In the genomic region with DNA sequence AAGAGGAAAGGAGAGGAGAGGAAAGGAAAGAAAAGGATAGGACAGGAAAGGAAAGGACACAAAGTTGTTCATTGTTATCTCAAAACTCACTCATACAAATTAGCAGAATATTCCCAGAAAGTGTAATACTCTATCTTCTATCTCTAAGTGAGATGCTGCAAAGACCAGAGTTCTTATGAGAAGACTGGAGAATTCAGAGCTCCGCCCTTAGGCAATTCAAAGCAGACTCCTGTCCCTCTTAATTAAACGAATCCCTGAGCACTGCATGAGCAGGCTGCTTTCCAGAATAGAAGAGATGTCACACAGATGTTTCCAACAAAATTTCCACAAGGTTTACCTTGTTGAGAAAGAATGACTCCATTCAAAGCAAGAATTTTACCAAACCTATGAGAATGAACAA, we compare ENCODE assay signal across 37 cellular contexts.
"Had no signal": no experiment of that assay in that cellular context is flagged by ENCODE, and none has a peak within 500 bp of the region (broad histone marks: within the 10 kb centered on the region; RNA-seq: fewer than 3 reads in every experiment).

No MANE protein-coding gene starts in this region.

- H3K27ac Mint-ChIP-seq: activated B cell treated with CpG ODN at 0.5 μM for 24 hours; activated CD4-positive, alpha-beta memory T cell treated with anti-CD3 and anti-CD28 coated beads for 36 hours; activated CD4-positive, alpha-beta T cell treated with anti-CD3 and anti-CD28 coated beads, Interleukin-2, amount 10 ng/mL, durations not matched to agents 24 days and 14 days; activated CD8-positive, alpha-beta memory T cell treated with anti-CD3 and anti-CD28 coated beads, Interleukin-2, amount 10 ng/mL, durations not matched to agents 7 days and 5 days; activated CD8-positive, alpha-beta T cell treated with anti-CD3 and anti-CD28 coated beads for 36 hours; activated naive CD4-positive, alpha-beta T cell treated with anti-CD3 and anti-CD28 coated beads, Interleukin-2, amount 10 ng/mL, durations not matched to agents 7 days and 5 days; activated naive CD4-positive, alpha-beta T cell treated with anti-CD3 and anti-CD28 coated beads, Interleukin-2, amount 50 U/mL, for 24 hours; activated naive CD8-positive, alpha-beta T cell; activated naive CD8-positive, alpha-beta T cell treated with anti-CD3 and anti-CD28 coated beads, Interleukin-2, amount 10 ng/mL, durations not matched to agents 7 days and 5 days; activated naive CD8-positive, alpha-beta T cell treated with anti-CD3 and anti-CD28 coated beads, Interleukin-2, amount 50 U/mL, for 24 hours; activated T-cell treated with anti-CD3 and anti-CD28 coated beads, Interleukin-2, amount 50 U/mL, for 24 hours; activated T-helper 2 cell treated with anti-CD3 and anti-CD28 coated beads, Interferon-gamma antibody, Interleukin-2, Interleukin-4, amounts not matched to agents 10 μg/mL and 5 μg/mL and 100 μg/mL, durations not matched to agents 14 hours and 24 hours and 36 hours; brain; T-helper 1 cell treated with Interleukin-12 subunit alpha and Interleukin-12 subunit beta and Interleukin-4 antibody, amounts not matched to agents 30 μg/mL and 1 μg/mL, for 36 hours; T-helper 2 cell treated with Interferon-gamma antibody and Interleukin-4, amounts not matched to agents 5 μg/mL and 100 μg/mL, for 36 hours had no signal

- H3K9me3 Mint-ChIP-seq: activated B cell treated with CpG ODN at 0.5 μM for 24 hours; activated naive CD4-positive, alpha-beta T cell treated with anti-CD3 and anti-CD28 coated beads, Interleukin-2, amount 50 U/mL, for 24 hours; brain; T-helper 1 cell treated with Interleukin-12 subunit alpha and Interleukin-12 subunit beta and Interleukin-4 antibody, amounts not matched to agents 30 μg/mL and 1 μg/mL, for 36 hours had no signal

- ATAC-seq: activated CD8-positive, alpha-beta memory T cell treated with anti-CD3 and anti-CD28 coated beads, Interleukin-2, amount 10 ng/mL, durations not matched to agents 7 days and 5 days; activated CD8-positive, alpha-beta T cell treated with anti-CD3 and anti-CD28 coated beads for 36 hours; activated naive CD8-positive, alpha-beta T cell treated with anti-CD3 and anti-CD28 coated beads, Interleukin-2, amount 50 U/mL, for 24 hours had no signal

- H3K27me3 ChIP-seq: ascending aorta, cardiac muscle cell had no signal

- H3K4me1 ChIP-seq: ascending aorta had no signal

- H3K27ac ChIP-seq: ascending aorta, cardiac muscle cell, VCaP had no signal

- H3K4me3 Mint-ChIP-seq: activated B cell treated with CpG ODN at 0.5 μM for 24 hours; activated CD4-positive, alpha-beta memory T cell treated with anti-CD3 and anti-CD28 coated beads for 36 hours; activated CD4-positive, alpha-beta T cell treated with anti-CD3 and anti-CD28 coated beads, Interleukin-2, amount 10 ng/mL, durations not matched to agents 24 days and 14 days; activated CD8-positive, alpha-beta memory T cell treated with anti-CD3 and anti-CD28 coated beads, Interleukin-2, amount 10 ng/mL, durations not matched to agents 7 days and 5 days; activated CD8-positive, alpha-beta T cell treated with anti-CD3 and anti-CD28 coated beads for 36 hours; activated naive CD4-positive, alpha-beta T cell treated with anti-CD3 and anti-CD28 coated beads, Interleukin-2, amount 10 ng/mL, durations not matched to agents 7 days and 5 days; activated naive CD4-positive, alpha-beta T cell treated with anti-CD3 and anti-CD28 coated beads, Interleukin-2, amount 50 U/mL, for 24 hours; activated naive CD8-positive, alpha-beta T cell; activated naive CD8-positive, alpha-beta T cell treated with anti-CD3 and anti-CD28 coated beads, Interleukin-2, amount 10 ng/mL, durations not matched to agents 7 days and 5 days; activated naive CD8-positive, alpha-beta T cell treated with anti-CD3 and anti-CD28 coated beads, Interleukin-2, amount 50 U/mL, for 24 hours; activated T-cell treated with anti-CD3 and anti-CD28 coated beads, Interleukin-2, amount 50 U/mL, for 24 hours; brain; central memory CD8-positive, alpha-beta T cell; T-helper 1 cell treated with Interleukin-12 subunit alpha and Interleukin-12 subunit beta and Interleukin-4 antibody, amounts not matched to agents 30 μg/mL and 1 μg/mL, for 36 hours; T-helper 2 cell treated with Interferon-gamma antibody and Interleukin-4, amounts not matched to agents 5 μg/mL and 100 μg/mL, for 36 hours had no signal

- H3K4me3 ChIP-seq: ascending aorta, cardiac muscle cell had no signal

- H3K9me3 ChIP-seq: ascending aorta had no signal

- FAIRE-seq: bronchial epithelial cell, TTC549 had no signal

- H3K4me1 Mint-ChIP-seq: activated B cell treated with CpG ODN at 0.5 μM for 24 hours; activated CD4-positive, alpha-beta T cell treated with anti-CD3 and anti-CD28 coated beads, Interleukin-2, amount 10 ng/mL, durations not matched to agents 24 days and 14 days; activated CD8-positive, alpha-beta memory T cell treated with anti-CD3 and anti-CD28 coated beads, Interleukin-2, amount 10 ng/mL, durations not matched to agents 7 days and 5 days; activated naive CD4-positive, alpha-beta T cell treated with anti-CD3 and anti-CD28 coated beads, Interleukin-2, amount 10 ng/mL, durations not matched to agents 7 days and 5 days; activated naive CD4-positive, alpha-beta T cell treated with anti-CD3 and anti-CD28 coated beads, Interleukin-2, amount 50 U/mL, for 24 hours; activated naive CD8-positive, alpha-beta T cell treated with anti-CD3 and anti-CD28 coated beads, Interleukin-2, amount 10 ng/mL, durations not matched to agents 7 days and 5 days; activated naive CD8-positive, alpha-beta T cell treated with anti-CD3 and anti-CD28 coated beads, Interleukin-2, amount 50 U/mL, for 24 hours; central memory CD8-positive, alpha-beta T cell had no signal

- H3K27me3 Mint-ChIP-seq: activated B cell treated with CpG ODN at 0.5 μM for 24 hours; activated CD4-positive, alpha-beta memory T cell treated with anti-CD3 and anti-CD28 coated beads for 36 hours; activated CD4-positive, alpha-beta T cell treated with anti-CD3 and anti-CD28 coated beads, Interleukin-2, amount 10 ng/mL, durations not matched to agents 24 days and 14 days; activated CD8-positive, alpha-beta memory T cell treated with anti-CD3 and anti-CD28 coated beads, Interleukin-2, amount 10 ng/mL, durations not matched to agents 7 days and 5 days; activated CD8-positive, alpha-beta T cell treated with anti-CD3 and anti-CD28 coated beads for 36 hours; activated naive CD4-positive, alpha-beta T cell treated with anti-CD3 and anti-CD28 coated beads, Interleukin-2, amount 10 ng/mL, durations not matched to agents 7 days and 5 days; activated naive CD4-positive, alpha-beta T cell treated with anti-CD3 and anti-CD28 coated beads, Interleukin-2, amount 50 U/mL, for 24 hours; activated naive CD8-positive, alpha-beta T cell; activated naive CD8-positive, alpha-beta T cell treated with anti-CD3 and anti-CD28 coated beads, Interleukin-2, amount 10 ng/mL, durations not matched to agents 7 days and 5 days; activated naive CD8-positive, alpha-beta T cell treated with anti-CD3 and anti-CD28 coated beads, Interleukin-2, amount 50 U/mL, for 24 hours; activated T-cell treated with anti-CD3 and anti-CD28 coated beads, Interleukin-2, amount 50 U/mL, for 24 hours; brain; central memory CD8-positive, alpha-beta T cell had no signal

- H3K36me3 Mint-ChIP-seq: activated CD4-positive, alpha-beta memory T cell treated with anti-CD3 and anti-CD28 coated beads for 36 hours; activated CD8-positive, alpha-beta memory T cell treated with anti-CD3 and anti-CD28 coated beads, Interleukin-2, amount 10 ng/mL, durations not matched to agents 7 days and 5 days; activated naive CD4-positive, alpha-beta T cell treated with anti-CD3 and anti-CD28 coated beads, Interleukin-2, amount 10 ng/mL, durations not matched to agents 7 days and 5 days; activated naive CD4-positive, alpha-beta T cell treated with anti-CD3 and anti-CD28 coated beads, Interleukin-2, amount 50 U/mL, for 24 hours; activated naive CD8-positive, alpha-beta T cell treated with anti-CD3 and anti-CD28 coated beads, Interleukin-2, amount 10 ng/mL, durations not matched to agents 7 days and 5 days; brain had no signal

- H3K36me3 ChIP-seq: ascending aorta, cardiac muscle cell had no signal

- DNase-seq: activated B cell treated with CpG ODN at 0.5 μM for 24 hours; activated CD4-positive, alpha-beta memory T cell treated with anti-CD3 and anti-CD28 coated beads for 36 hours; activated CD4-positive, alpha-beta T cell treated with anti-CD3 and anti-CD28 coated beads for 4 hours; activated CD4-positive, alpha-beta T cell treated with anti-CD3 and anti-CD28 coated beads, Interleukin-2, amount 10 ng/mL, durations not matched to agents 24 days and 14 days; activated CD4-positive, alpha-beta T cell treated with anti-CD3 and anti-CD28 coated beads, Interleukin-2, amount 50 U/mL, for 1 hour; activated CD4-positive, alpha-beta T cell treated with anti-CD3 and anti-CD28 coated beads, Interleukin-2, amount 50 U/mL, for 4 hours; activated CD4-positive, CD25-positive, alpha-beta regulatory T cell treated with anti-CD3 and anti-CD28 coated beads, Interleukin-2, amount 50 U/mL, for 72 hours; activated CD8-positive, alpha-beta memory T cell treated with anti-CD3 and anti-CD28 coated beads for 24 hours; activated CD8-positive, alpha-beta memory T cell treated with anti-CD3 and anti-CD28 coated beads, Interleukin-2, amount 10 ng/mL, durations not matched to agents 7 days and 5 days; activated CD8-positive, alpha-beta memory T cell treated with anti-CD3 and anti-CD28 coated beads, Interleukin-2, amount 50 U/mL, for 48 hours; activated CD8-positive, alpha-beta T cell treated with anti-CD3 and anti-CD28 coated beads for 36 hours; activated effector memory CD4-positive, alpha-beta T cell treated with Interleukin-2 at 50 U/mL for 16 hours; activated gamma-delta T cell; activated naive CD4-positive, alpha-beta T cell treated with anti-CD3 and anti-CD28 coated beads, Interleukin-2, amount 10 ng/mL, durations not matched to agents 7 days and 5 days; activated naive CD4-positive, alpha-beta T cell treated with Interleukin-2 at 50 U/mL for 16 hours; activated naive CD8-positive, alpha-beta T cell treated with anti-CD3 and anti-CD28 coated beads, Interleukin-2, amount 10 ng/mL, durations not matched to agents 7 days and 5 days; activated naive CD8-positive, alpha-beta T cell treated with anti-CD3 and anti-CD28 coated beads, Interleukin-2, amount 50 U/mL, for 24 hours; activated T-cell treated with anti-CD3 and anti-CD28 coated beads, Interleukin-2, amount 50 U/mL, for 24 hours; activated T-cell treated with anti-CD3 and anti-CD28 coated beads, Interleukin-2, amount 50 U/mL, for 48 hours; amygdala; anterior cingulate cortex; caudate nucleus; cerebellar nuclear complex; T-helper 2 cell; T-helper 9 cell had no signal
